ENCODE assay signal across 8 cellular contexts in the genomic region with DNA sequence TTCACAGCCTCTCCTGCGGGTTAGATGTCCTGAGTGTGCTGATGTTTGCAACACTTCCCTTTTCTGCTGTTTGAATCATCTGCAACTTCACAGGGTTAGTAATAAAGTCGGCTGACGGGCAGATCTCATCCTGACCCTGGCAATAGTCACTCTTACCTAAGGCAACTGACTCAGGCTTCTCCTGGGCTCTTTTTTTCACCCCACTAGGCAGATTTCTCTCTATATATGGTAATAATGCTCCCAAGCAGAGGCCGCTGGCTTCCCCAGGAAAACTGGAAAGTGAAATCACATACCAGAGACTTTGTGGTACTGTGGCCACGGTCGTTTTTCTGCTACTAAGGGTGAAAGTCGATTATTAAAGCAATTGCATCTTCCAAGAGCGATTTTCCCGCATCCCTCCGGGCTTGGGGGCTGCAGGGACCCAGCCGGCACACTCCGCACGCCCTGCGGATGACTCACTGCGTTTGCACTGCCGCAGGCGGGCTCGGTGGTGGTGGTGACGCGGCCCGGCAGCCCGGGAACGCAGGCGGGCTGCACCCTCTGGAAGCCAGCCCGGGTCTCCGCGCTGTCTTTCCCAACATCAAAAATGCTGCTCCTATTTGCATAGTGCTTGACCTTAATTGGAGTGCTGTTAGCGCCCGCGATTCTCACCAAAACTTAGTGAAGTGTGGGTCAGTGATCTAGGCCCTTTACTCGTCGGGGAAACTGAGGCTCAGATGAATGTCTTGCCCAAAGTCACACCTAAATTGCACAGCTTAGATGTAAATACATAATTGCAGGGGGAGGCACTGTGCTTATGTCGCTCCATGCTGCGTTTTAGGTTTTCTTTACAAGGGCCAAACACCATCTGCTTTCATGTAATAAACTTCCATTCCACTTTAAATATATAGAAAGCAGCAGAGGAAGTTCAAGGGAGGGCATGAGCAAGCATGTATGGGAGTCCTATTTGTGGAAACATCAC. TPM values are rescaled to one million over a fixed set of nuclear protein-coding genes. Genes with fewer than 3 reads are reported as not detected.
A peak's percentile ranks its signal among the peaks of the same experiment; 100 is the strongest.
DNase-seq lines count a peak whose midpoint lies in the region; ATAC-seq and TF ChIP-seq lines count a peak whose summit lies in the region.

No MANE protein-coding gene starts in this region.

- ATAC-seq in GM18873 (IDR thresholded peaks at IDR 0.05; ENCODE audit: low FRiP score, unreplicated experiment) = peak; percentile 66
- peak; percentile 66 for ATAC-seq in HG03565 (IDR thresholded peaks at IDR 0.05; ENCODE audit: unreplicated experiment)
- ATAC-seq in right cardiac atrium = peak; percentile 97 to 99
- peak; percentile 93 to 97 (median 95) for ATAC-seq in psoas muscle

- H3K36me3 ChIP-seq in ACC112 (ENCODE audit: insufficient read depth, low read length) = no peaks in the 10 kb centered on the region
- no peaks in the 10 kb centered on the region for H3K36me3 ChIP-seq in ascending aorta
- no peaks in the 10 kb centered on the region for H3K36me3 ChIP-seq in psoas muscle (ENCODE audit: insufficient read depth in 1 of 2, low read depth in 1 of 2)

- intact Hi-C loops in ascending aorta (cut with DNase I) = loop anchor here (1.0 to 10.0 kb wide), 5 partner anchors 24 to 561 kb away; partner anchors contain the start of genes CCDC7 and ITGB1
- intact Hi-C loops in right cardiac atrium (cut with DNase I) = loop anchor here in 3 of 4 donors (5.0 to 10.0 kb wide), 4 partner anchors 61 to 208 kb away; no protein-coding TSS in a partner anchor
- intact Hi-C loops in psoas muscle (cut with DNase I) = loop anchor here (5.0 kb wide), 2 partner anchors 48 to 68 kb away; partner anchors contain the start of gene ITGB1 (in 1 of the 2)

- H3K27me3 ChIP-seq in ACC112 (ENCODE audit: insufficient read depth, low read length) (no peaks in the 10 kb centered on the region), ascending aorta (no peaks in the 10 kb centered on the region), right cardiac atrium (ENCODE audit: control insufficient read depth, insufficient read depth) (no peaks in the 10 kb centered on the region), psoas muscle (ENCODE audit: insufficient read depth in 3 of 3, low read length in 2 of 3) (no peaks in the 10 kb centered on the region)

- H3K27ac ChIP-seq in ACC112 (ENCODE audit: low read depth, low read length) (peak overlapping the region; percentile 99), ascending aorta (peak overlapping the region; percentile 89 to 91), right cardiac atrium (ENCODE audit: low read length) (peak overlapping the region; percentile 75), psoas muscle (peak overlapping the region; percentile 77)

- peak overlapping the region; percentile 51 for H2AFZ ChIP-seq in ACC112 (ENCODE audit: low read length, unreplicated experiment)

- no peak for TF ChIP-seq CTCF in ascending aorta (IDR thresholded peaks at IDR 0.05)
- TF ChIP-seq CTCF in psoas muscle (IDR thresholded peaks at IDR 0.05) = no peak

- 6% methylated on average over 34 of the region's 34 CpGs for WGBS in right cardiac atrium
- 7 to 14% (median 9%) methylated on average over 34 of the region's 34 CpGs for WGBS in psoas muscle, 3 donors

- DNase-seq in SIG-M5 (lab: John Stamatoyannopoulos, UW) = peak; percentile 58
- DNase-seq in ascending aorta (ENCODE audit: low spot score in 2 of 2) = peak; percentile 56 to 95
- peak; percentile 88 to 92 (median 91) for DNase-seq in right cardiac atrium
- peak; percentile 86 for DNase-seq in psoas muscle
- DNase-seq in NCI-H187 treated with DMSO at 0.1 percent for 48 hours (lab: John Stamatoyannopoulos, UW) = no peak

- peaks cover 31% of the 10 kb centered on the region for H3K79me2 ChIP-seq in ACC112 (ENCODE audit: control insufficient read depth, insufficient read depth, low read length, unreplicated experiment)

- H3K4me3 ChIP-seq in ACC112 (ENCODE audit: low read depth, low read length) (peak overlapping the region; percentile 68), ascending aorta (peak overlapping the region; percentile 48 to 65), right cardiac atrium (ENCODE audit: low read length) (peak overlapping the region; percentile 63), psoas muscle (peak overlapping the region; percentile 67)

- no peaks in the 10 kb centered on the region for H3K9me3 ChIP-seq in ascending aorta
- H3K9me3 ChIP-seq in right cardiac atrium (ENCODE audit: control insufficient read depth, low read length) = no peaks in the 10 kb centered on the region
- H3K9me3 ChIP-seq in psoas muscle = no peaks in the 10 kb centered on the region

- H3K4me1 ChIP-seq in ACC112 (ENCODE audit: control insufficient read depth, insufficient read depth, low read length, unreplicated experiment) (peaks cover 44% of the 10 kb centered on the region), ascending aorta (peaks cover 3 to 10% of the 10 kb centered on the region in 2 donors), right cardiac atrium (ENCODE audit: control insufficient read depth, insufficient read depth, low read length) (no peaks in the 10 kb centered on the region), psoas muscle (peaks cover 10% of the 10 kb centered on the region)

RNA-seq across cellular contexts. Expression of gene ITGB1, which starts 47.6 kb away (rescaled TPM):
- total RNA-seq in ascending aorta (569 TPM), right cardiac atrium (100 to 1,000 TPM; 453 to 583 (median 494) TPM), psoas muscle (100 to 1,000 TPM; 222 to 485 (median 241) TPM)
- polyA plus RNA-seq in right cardiac atrium (259 TPM), psoas muscle (100 to 1,000 TPM; 215 to 569 (median 259) TPM)
